In the genomic region with DNA sequence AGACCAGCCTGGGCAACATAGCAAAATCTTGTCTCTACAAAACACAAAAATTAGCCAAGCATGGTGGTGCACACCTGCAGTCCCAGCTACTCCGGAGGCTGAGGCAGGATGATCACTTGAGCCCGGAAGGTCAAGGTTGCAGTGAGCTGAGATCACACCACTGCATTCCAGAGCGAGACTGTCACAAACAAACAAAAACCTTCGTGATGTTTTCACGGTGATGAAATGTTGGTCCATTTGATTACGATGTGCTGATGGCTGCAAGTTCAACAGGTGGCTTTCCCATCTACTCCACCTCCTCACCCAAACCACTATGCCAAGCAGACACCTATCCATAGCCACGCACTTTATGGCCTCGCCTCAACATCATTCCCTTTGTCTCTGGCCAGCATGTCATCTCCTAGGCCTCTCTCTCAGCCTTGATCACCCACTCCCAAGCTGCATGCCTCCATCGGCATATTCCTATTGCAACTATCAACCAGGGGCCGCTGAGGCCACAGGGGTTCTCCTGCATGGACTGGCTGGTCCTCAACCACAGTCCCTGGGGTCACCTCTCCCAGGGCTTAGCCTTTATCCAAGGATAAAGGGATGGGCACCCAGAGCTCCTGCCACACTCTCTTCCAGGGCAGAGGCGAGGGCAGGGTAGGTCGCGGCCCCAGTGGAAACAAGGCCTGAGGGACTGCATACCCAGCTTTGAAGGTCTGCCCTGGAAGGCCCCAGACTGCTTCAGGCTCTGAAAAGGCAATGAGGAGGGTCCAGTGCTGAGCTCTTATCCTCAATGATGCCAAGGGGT, we compare ENCODE assay signal across 25 cellular contexts. TPM values are rescaled to one million over a fixed set of nuclear protein-coding genes. Genes with fewer than 3 reads are reported as not detected.
DNase-seq lines count a peak whose midpoint lies in the region; ATAC-seq lines count a peak whose summit lies in the region.
"Had no signal": no experiment of that assay in that cellular context is flagged by ENCODE, and none has a peak within 500 bp of the region (broad histone marks: within the 10 kb centered on the region; RNA-seq: fewer than 3 reads in every experiment).

No MANE protein-coding gene starts in this region.

- no peak for DNase-seq in activated T-cell treated with anti-CD3 and anti-CD28 coated beads, Interleukin-2, amount 50 U/mL, for 72 hours
- DNase-seq in activated T-cell treated with anti-CD3 and anti-CD28 coated beads, Interleukin-2, amount 50 U/mL, for 24 hours: no peak
- peak; percentile 46 for DNase-seq in islet precursor cell
- peak; percentile 26 for DNase-seq in sciatic nerve (ENCODE audit: low spot score)
- DNase-seq in COLO829 (ENCODE audit: low spot score): no peak
- DNase-seq in NCI-H446 treated with DMSO at 0.1 percent for 48 hours (lab: John Stamatoyannopoulos, UW): no peak
- DNase-seq: 8988T; Calu3; CD8-positive, alpha-beta T cell; DMS153; HCEC 1CT; KG1; NCI-H1105; NCI-H146; NCI-H2029; NCI-H2227 treated with DMSO at 0.1 percent for 48 hours; NCI-H524; Peyer's patch; SJCRH30 had no signal

- no peaks in the 10 kb centered on the region for H3K9me3 Mint-ChIP-seq in activated T-cell treated with anti-CD3 and anti-CD28 coated beads, Interleukin-2, amount 50 U/mL, for 72 hours
- H3K9me3 Mint-ChIP-seq in activated T-cell treated with anti-CD3 and anti-CD28 coated beads, Interleukin-2, amount 50 U/mL, for 24 hours: no peaks in the 10 kb centered on the region
- no peaks in the 10 kb centered on the region for H3K9me3 Mint-ChIP-seq in activated T-helper 17 cell treated with anti-CD3 and anti-CD28 coated beads, Interleukin-2, amount 50 U/mL, for 72 hours
- H3K9me3 Mint-ChIP-seq: CD8-positive, alpha-beta T cell; GM23338 had no signal

- H3K4me1 Mint-ChIP-seq in activated T-cell treated with anti-CD3 and anti-CD28 coated beads, Interleukin-2, amount 50 U/mL, for 72 hours (ENCODE audit: low read depth): peaks cover 28% of the 10 kb centered on the region
- H3K4me1 Mint-ChIP-seq in activated T-cell treated with anti-CD3 and anti-CD28 coated beads, Interleukin-2, amount 50 U/mL, for 24 hours (ENCODE audit: low read depth): peaks cover 5% of the 10 kb centered on the region
- H3K4me1 Mint-ChIP-seq in activated T-helper 17 cell treated with anti-CD3 and anti-CD28 coated beads, Interleukin-2, amount 50 U/mL, for 72 hours: peaks cover 2% of the 10 kb centered on the region

- peak overlapping the region; percentile 29 for H3K27ac Mint-ChIP-seq in activated T-cell treated with anti-CD3 and anti-CD28 coated beads, Interleukin-2, amount 50 U/mL, for 72 hours
- H3K27ac Mint-ChIP-seq in activated T-cell treated with anti-CD3 and anti-CD28 coated beads, Interleukin-2, amount 50 U/mL, for 24 hours: no peak overlapping the region
- peak overlapping the region; percentile 71 for H3K27ac Mint-ChIP-seq in activated T-helper 17 cell treated with anti-CD3 and anti-CD28 coated beads, Interleukin-2, amount 50 U/mL, for 72 hours
- H3K27ac Mint-ChIP-seq: CD8-positive, alpha-beta T cell; GM23338 had no signal

- ATAC-seq in activated T-cell treated with anti-CD3 and anti-CD28 coated beads, Interleukin-2, amount 50 U/mL, for 72 hours (replicated peaks in 1 of 2): no peak
- ATAC-seq in activated T-helper 17 cell treated with anti-CD3 and anti-CD28 coated beads, Interleukin-2, amount 50 U/mL, for 72 hours (replicated peaks): no peak
- ATAC-seq in sciatic nerve (no peak), HG03097 (IDR thresholded peaks at IDR 0.05; ENCODE audit: low FRiP score, unreplicated experiment) (no peak)
- ATAC-seq: CD8-positive, alpha-beta T cell; GM23338 had no signal

- H3K36me3 Mint-ChIP-seq in activated T-cell treated with anti-CD3 and anti-CD28 coated beads, Interleukin-2, amount 50 U/mL, for 72 hours (ENCODE audit: insufficient read depth in 2 of 2): no peaks in the 10 kb centered on the region
- no peaks in the 10 kb centered on the region for H3K36me3 Mint-ChIP-seq in activated T-cell treated with anti-CD3 and anti-CD28 coated beads, Interleukin-2, amount 50 U/mL, for 24 hours (ENCODE audit: low read depth)
- H3K36me3 Mint-ChIP-seq in activated T-helper 17 cell treated with anti-CD3 and anti-CD28 coated beads, Interleukin-2, amount 50 U/mL, for 72 hours (ENCODE audit: low read depth): no peaks in the 10 kb centered on the region
- H3K36me3 Mint-ChIP-seq: CD8-positive, alpha-beta T cell had no signal

- H3K27me3 Mint-ChIP-seq in activated T-cell treated with anti-CD3 and anti-CD28 coated beads, Interleukin-2, amount 50 U/mL, for 72 hours (ENCODE audit: low read depth): peaks cover 8% of the 10 kb centered on the region
- H3K27me3 Mint-ChIP-seq in activated T-cell treated with anti-CD3 and anti-CD28 coated beads, Interleukin-2, amount 50 U/mL, for 24 hours: peaks cover 17% of the 10 kb centered on the region
- peaks cover 28% of the 10 kb centered on the region for H3K27me3 Mint-ChIP-seq in activated T-helper 17 cell treated with anti-CD3 and anti-CD28 coated beads, Interleukin-2, amount 50 U/mL, for 72 hours

- intact Hi-C loops in sciatic nerve (cut with DNase I): no loop called here

- H3K4me3 Mint-ChIP-seq in activated T-cell treated with anti-CD3 and anti-CD28 coated beads, Interleukin-2, amount 50 U/mL, for 72 hours: no peak overlapping the region
- H3K4me3 Mint-ChIP-seq in activated T-cell treated with anti-CD3 and anti-CD28 coated beads, Interleukin-2, amount 50 U/mL, for 24 hours: no peak overlapping the region
- no peak overlapping the region for H3K4me3 Mint-ChIP-seq in activated T-helper 17 cell treated with anti-CD3 and anti-CD28 coated beads, Interleukin-2, amount 50 U/mL, for 72 hours
- H3K4me3 Mint-ChIP-seq: CD8-positive, alpha-beta T cell; GM23338 had no signal

RNA-seq across cellular contexts. Expression of gene ALOX15B, which starts 17.1 kb away (rescaled TPM):
- under 1 TPM; 0.14 TPM for total RNA-seq in activated T-cell treated with anti-CD3 and anti-CD28 coated beads, Interleukin-2, amount 50 U/mL, for 72 hours
- under 1 TPM in 1 of 2 donors, not detected in 1; 0.61 TPM for total RNA-seq in activated T-helper 17 cell treated with anti-CD3 and anti-CD28 coated beads, Interleukin-2, amount 50 U/mL, for 72 hours
- not detected for total RNA-seq in sciatic nerve
- total RNA-seq: Calu3; CD8-positive, alpha-beta T cell; G401; HT1080; OCI-LY7; SJCRH30 had no signal

RNA-seq across cellular contexts. Expression of gene GUCY2D, which starts 19.3 kb away (rescaled TPM):
- total RNA-seq in activated T-cell treated with anti-CD3 and anti-CD28 coated beads, Interleukin-2, amount 50 U/mL, for 72 hours: under 1 TPM in 1 of 2 donors, not detected in 1; 0.34 TPM
- total RNA-seq in activated T-helper 17 cell treated with anti-CD3 and anti-CD28 coated beads, Interleukin-2, amount 50 U/mL, for 72 hours: under 1 TPM; 0.15 to 0.77 TPM
- not detected for total RNA-seq in sciatic nerve
- total RNA-seq: Calu3; CD8-positive, alpha-beta T cell; G401; HT1080; OCI-LY7; Peyer's patch; SJCRH30 had no signal

Comparison
In these comparisons a context has a peak if more than half of its experiments do, and no peak if none do; other contexts are left out.
1. DNase-seq: peak in islet precursor cell (single experiment) and sciatic nerve (single experiment); none in activated T-cell treated with anti-CD3 and anti-CD28 coated beads, Interleukin-2, amount 50 U/mL, for 72 hours (0 of 2), activated T-cell treated with anti-CD3 and anti-CD28 coated beads, Interleukin-2, amount 50 U/mL, for 24 hours (single experiment), COLO829 (single experiment) and NCI-H446 treated with DMSO at 0.1 percent for 48 hours (single experiment).